ENCODE assay signal across 21 cellular contexts in genomic region chr15:46938169-46938568, GRCh38.
"Had no signal": no experiment of that assay in that cellular context is flagged by ENCODE, and none has a peak within 500 bp of the region (broad histone marks: within the 10 kb centered on the region; RNA-seq: fewer than 3 reads in every experiment).

No MANE protein-coding gene starts in this region.

- H3K36me3 ChIP-seq: MG63, Peyer's patch, SJSA1 had no signal

- H2AFZ ChIP-seq: PC-9 had no signal

- H3K4me1 ChIP-seq: Peyer's patch, SJSA1 had no signal

- FAIRE-seq: HepG2 had no signal

- H3K27me3 ChIP-seq: MG63, Peyer's patch, SJSA1 had no signal

- DNase-seq: IMR-90; Karpas-422; KG1; MG63; NCI-H1092 treated with DMSO at 0.1 percent for 48 hours; NCI-H1436; NCI-H187; NCI-H2029; NCI-H2171 treated with DMSO at 0.1 percent for 48 hours; NCI-H2227 treated with DMSO at 0.1 percent for 48 hours; NCI-H524; NCI-H526 treated with DMSO at 0.1 percent for 48 hours; NCI-H774; NK-92 treated with Interleukin-12 subunit alpha and Interleukin-12 subunit beta, amount 100 ng/mL, for 24 hours; PC-9; Peyer's patch; Right ventricle myocardium superior; SIG-M5 had no signal

- ATAC-seq: HepG2 had no signal

- H3K4me3 ChIP-seq: MG63, PC-9, Peyer's patch, SJSA1, SK-N-MC had no signal

- H3K27ac ChIP-seq: PC-9, Peyer's patch, SJSA1, SK-N-MC had no signal

- H3K9me3 ChIP-seq: MG63, Peyer's patch, SJSA1 had no signal

- H3K4me2 ChIP-seq: PC-9 had no signal
